In the genomic region with DNA sequence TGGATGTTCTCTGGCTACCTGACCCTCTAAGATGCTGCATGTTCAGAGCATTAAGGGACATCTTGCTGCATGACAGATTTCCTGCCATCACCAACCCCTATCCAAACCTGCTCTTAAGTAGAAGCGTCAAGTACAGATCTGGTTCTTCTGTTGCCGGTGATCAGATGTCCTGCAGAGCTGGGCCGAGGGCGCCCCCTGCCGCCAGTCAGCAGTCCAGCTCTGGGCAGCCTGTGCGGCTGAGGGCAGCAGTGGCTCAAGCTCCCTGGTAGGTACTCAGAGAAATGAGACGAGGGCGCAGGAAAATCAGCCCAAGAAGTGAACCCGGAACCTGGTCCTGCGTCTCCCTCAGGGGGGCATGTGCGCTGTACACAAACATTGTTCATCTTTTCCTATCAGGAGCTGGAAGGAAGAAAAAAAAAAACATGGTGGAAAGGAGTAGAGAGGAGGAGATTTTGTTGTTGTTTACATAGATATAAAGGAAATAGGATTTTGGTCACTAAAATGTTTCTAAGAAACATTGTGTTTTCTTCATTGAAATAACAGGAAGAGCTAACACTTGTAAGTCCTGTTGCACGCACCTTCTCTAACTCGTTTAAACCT, we compare ENCODE assay signal across 9 cellular contexts.
DNase-seq lines count a peak whose midpoint lies in the region; ATAC-seq and TF ChIP-seq lines count a peak whose summit lies in the region.
"Had no signal": no experiment of that assay in that cellular context is flagged by ENCODE, and none has a peak within 500 bp of the region (broad histone marks: within the 10 kb centered on the region; RNA-seq: fewer than 3 reads in every experiment).

No MANE protein-coding gene starts in this region.

- H3K36me3 ChIP-seq in gastroesophageal sphincter, result no peaks in the 10 kb centered on the region

- POLR2A ChIA-PET in WTC11 (lab: Charles Lee), result no interaction called here

- DNase-seq in AG20443 (ENCODE audit: low spot score), result peak; percentile 65
- DNase-seq in GM13976 (ENCODE audit: low spot score), result peak; percentile 74
- DNase-seq in NCI-H1930 (lab: John Stamatoyannopoulos, UW), result peak; percentile 49 to 81
- DNase-seq in WTC11 (ENCODE audit: low spot score), result peak; percentile 86
- DNase-seq in retina, result peak; percentile 69
- DNase-seq: naive B cell had no signal

- H3K9me3 Mint-ChIP-seq in WTC11, result no peaks in the 10 kb centered on the region

- peak overlapping the region; percentile 73 for H3K27ac Mint-ChIP-seq in WTC11
- H3K27ac Mint-ChIP-seq: naive B cell had no signal

- H3K9me3 ChIP-seq in gastroesophageal sphincter, result no peaks in the 10 kb centered on the region

- TF ChIP-seq EP300 in gastroesophageal sphincter (IDR thresholded peaks at IDR 0.05), result no peak

- no peaks in the 10 kb centered on the region for H3K4me1 ChIP-seq in gastroesophageal sphincter

- no peak overlapping the region for H3K27ac ChIP-seq in gastroesophageal sphincter

- ATAC-seq in HG02852 (IDR thresholded peaks at IDR 0.05; ENCODE audit: unreplicated experiment) (peak; percentile 71), WTC11 (peak; percentile 97), gastroesophageal sphincter (peak; percentile 66), GM19452 (IDR thresholded peaks at IDR 0.05; ENCODE audit: unreplicated experiment) (no peak)

- H3K36me3 Mint-ChIP-seq in WTC11, result peaks cover 37% of the 10 kb centered on the region
- H3K36me3 Mint-ChIP-seq: naive B cell had no signal

- CTCF ChIA-PET in WTC11 (lab: Charles Lee), result interaction anchor here (0.6 to 3.8 kb wide), 27 partner anchors 10 to 938 kb away, joined by 3 to 52 read pairs (median 4); no protein-coding TSS in a partner anchor

- TF ChIP-seq POLR2A in gastroesophageal sphincter (IDR thresholded peaks at IDR 0.05), result no peak

- no peaks in the 10 kb centered on the region for H3K27me3 Mint-ChIP-seq in WTC11 (ENCODE audit: low read depth)

- no peak overlapping the region for H3K4me3 ChIP-seq in gastroesophageal sphincter

- 53 to 100% methylated on average over 2 to 7 of the region's 13 CpGs for WGBS in gastroesophageal sphincter (ENCODE audit: low coverage in 1 of 2), 2 donors

- H3K27me3 ChIP-seq in gastroesophageal sphincter, result no peaks in the 10 kb centered on the region

- in situ Hi-C loops in GM13976 (cut with MboI; ENCODE audit: low sequenced_read_pairs, unreplicated experiment), result no loop called here

- H3K4me1 Mint-ChIP-seq in WTC11, result peaks cover 21% of the 10 kb centered on the region

- H3K4me3 Mint-ChIP-seq in WTC11, result no peak overlapping the region
- H3K4me3 Mint-ChIP-seq: naive B cell had no signal

- TF ChIP-seq CTCF in GM13976 (IDR thresholded peaks at IDR 0.05; ENCODE audit: borderline replicate concordance, control extremely low read depth, extremely low read depth, insufficient read depth, missing control alignments) (peak; percentile 87), WTC11 (IDR thresholded peaks at IDR 0.05) (peak; percentile 90), gastroesophageal sphincter (IDR thresholded peaks at IDR 0.05) (peak; percentile 27 to 70 (median 43))

TF ChIP-seq in WTC11, 78 proteins besides CTCF, POLR2A, EP300 and RAD21:
- TF ChIP-seq ZNF671 (CRISPR knock-in tag; IDR thresholded peaks at IDR 0.05), result no peak
TF ChIP-seq in WTC11: peak in this region for 0.
